Comparison of ENCODE assay signal across 1 cellular context in the genomic region with DNA sequence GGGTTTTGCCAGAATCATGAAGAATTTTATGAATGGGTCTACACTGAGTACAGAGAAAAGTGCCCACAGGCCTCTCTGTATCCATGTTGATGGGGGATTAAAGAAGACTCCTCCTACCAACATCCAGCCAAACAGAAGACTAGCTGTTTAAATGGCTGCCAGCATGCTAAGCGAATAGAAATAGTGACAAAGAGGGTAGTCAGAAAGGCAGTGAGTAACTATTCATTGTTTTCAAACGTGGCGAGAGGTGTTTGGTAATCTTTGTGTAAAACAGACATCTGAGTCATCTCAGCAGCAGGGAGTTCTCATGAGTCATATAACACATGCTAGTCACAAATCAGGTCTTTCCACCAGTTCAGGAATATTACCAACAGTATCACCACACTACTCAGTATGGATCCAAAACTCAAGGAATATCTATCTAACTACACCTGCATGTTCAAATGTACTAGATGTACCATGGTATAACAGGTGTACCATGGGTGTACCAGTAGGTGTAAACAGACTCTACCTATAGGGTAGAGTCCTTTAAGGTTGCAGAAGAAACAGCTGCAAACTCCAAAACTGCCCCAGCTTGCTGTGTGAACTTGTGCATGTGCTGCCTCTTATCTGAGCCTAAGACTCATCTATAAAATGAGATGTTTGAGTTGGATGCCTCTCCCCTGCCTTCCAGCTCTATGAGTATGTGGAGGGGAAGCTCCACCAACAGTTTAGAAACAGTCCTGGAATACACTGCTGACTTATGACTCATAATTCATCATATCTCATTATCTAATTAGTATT.
A peak's percentile ranks its signal among the peaks of the same experiment; 100 is the strongest.
TF ChIP-seq lines count a peak whose summit lies in the region.

No MANE protein-coding gene starts in this region.

TF ChIP-seq in K562, 482 proteins besides CTCF, POLR2A, EP300 and RAD21 (continued from another document and continues in another):
- TF ChIP-seq, protein P1, sequence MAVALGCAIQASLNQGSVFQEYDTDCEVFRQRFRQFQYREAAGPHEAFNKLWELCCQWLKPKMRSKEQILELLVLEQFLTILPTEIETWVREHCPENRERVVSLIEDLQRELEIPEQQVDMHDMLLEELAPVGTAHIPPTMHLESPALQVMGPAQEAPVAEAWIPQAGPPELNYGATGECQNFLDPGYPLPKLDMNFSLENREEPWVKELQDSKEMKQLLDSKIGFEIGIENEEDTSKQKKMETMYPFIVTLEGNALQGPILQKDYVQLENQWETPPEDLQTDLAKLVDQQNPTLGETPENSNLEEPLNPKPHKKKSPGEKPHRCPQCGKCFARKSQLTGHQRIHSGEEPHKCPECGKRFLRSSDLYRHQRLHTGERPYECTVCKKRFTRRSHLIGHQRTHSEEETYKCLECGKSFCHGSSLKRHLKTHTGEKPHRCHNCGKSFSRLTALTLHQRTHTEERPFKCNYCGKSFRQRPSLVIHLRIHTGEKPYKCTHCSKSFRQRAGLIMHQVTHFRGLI (CRISPR knock-in tag; IDR thresholded peaks at IDR 0.05), result no peak
- TF ChIP-seq FOSL1 (tag; conservative IDR thresholded peaks at IDR 0.05) (peak; percentile 100), FIP1L1 (IDR thresholded peaks at IDR 0.05; ENCODE audit: low read depth, low read length, poor library complexity, severe bottlenecking) (no peak), RHOXF2B (CRISPR knock-in tag; conservative IDR thresholded peaks at IDR 0.05) (no peak), SP1 (CRISPR knock-in tag; IDR thresholded peaks at IDR 0.05) (no peak; the same call in 1 of the 2 replicates), CBFA2T3 (IDR thresholded peaks at IDR 0.05) (peak; percentile 63), ZBTB1 (CRISPR knock-in tag; IDR thresholded peaks at IDR 0.05; ENCODE audit: borderline replicate concordance, low read depth) (no peak), TCF3 (CRISPR knock-in tag; IDR thresholded peaks at IDR 0.05) (peak; percentile 47; the same call in 1 of the 2 replicates), MIER1 (IDR thresholded peaks at IDR 0.05; ENCODE audit: low read depth) (no peak), NFXL1 (CRISPR knock-in tag; IDR thresholded peaks at IDR 0.05) (0 out of 2 replicates have a peak, but pooled peaks have one; percentile 41), CBFB (CRISPR knock-in tag; IDR thresholded peaks at IDR 0.05) (no peak), ZSCAN32 (CRISPR knock-in tag; IDR thresholded peaks at IDR 0.05) (0 out of 2 replicates have a peak, but pooled peaks have one; percentile 63), ZNF41 (CRISPR knock-in tag; conservative IDR thresholded peaks at IDR 0.05) (0 out of 2 replicates have a peak, but pooled peaks have one; percentile 9), TARDBP (IDR thresholded peaks at IDR 0.05) (no peak), GATAD2B (IDR thresholded peaks at IDR 0.05; ENCODE audit: borderline replicate concordance) (no peak), ZNF212 (CRISPR knock-in tag; IDR thresholded peaks at IDR 0.05) (0 out of 2 replicates have a peak, but pooled peaks have one; percentile 50), HDAC1 (IDR thresholded peaks at IDR 0.05) (no peak), ZC3H4 (CRISPR knock-in tag; IDR thresholded peaks at IDR 0.05; ENCODE audit: borderline replicate concordance) (no peak), MBD2 (IDR thresholded peaks at IDR 0.05; ENCODE audit: borderline replicate concordance, low read depth) (no peak), ZBTB17 (CRISPR knock-in tag; IDR thresholded peaks at IDR 0.05) (peak; percentile 77; the same call in 1 of the 2 replicates), ZNF639 (CRISPR knock-in tag; conservative IDR thresholded peaks at IDR 0.05 in 1 of 2, IDR thresholded peaks at IDR 0.05 in 1 of 2) (peak in 1 of 2 experiments; percentile 94; a peak in 2 of 4 replicates), MTA3 (IDR thresholded peaks at IDR 0.05; ENCODE audit: borderline replicate concordance) (no peak), PHB2 (IDR thresholded peaks at IDR 0.05; ENCODE audit: low read depth) (no peak), PREB (CRISPR knock-in tag; IDR thresholded peaks at IDR 0.05) (no peak), NFIC (IDR thresholded peaks at IDR 0.05) (no peak), CREM (IDR thresholded peaks at IDR 0.05; ENCODE audit: low read depth) (peak; percentile 40; the same call in 1 of the 2 replicates), NFATC3 (IDR thresholded peaks at IDR 0.05) (no peak), CBFA2T2 (conservative IDR thresholded peaks at IDR 0.05) (peak; percentile 51), RBBP5 (IDR thresholded peaks at IDR 0.05; ENCODE audit: borderline replicate concordance, insufficient read depth, low read length, poor library complexity, severe bottlenecking) (no peak), ZC3H8 (IDR thresholded peaks at IDR 0.05) (no peak), XRCC3 (IDR thresholded peaks at IDR 0.05) (no peak), EHMT2 (IDR thresholded peaks at IDR 0.05) (no peak), NFIX (CRISPR knock-in tag; IDR thresholded peaks at IDR 0.05; ENCODE audit: low read depth) (no peak), NELFE (IDR thresholded peaks at IDR 0.05; ENCODE audit: insufficient read depth, insufficient read length) (no peak), HINFP (tag; conservative IDR thresholded peaks at IDR 0.05; ENCODE audit: low read depth) (peak; percentile 78), ZNF316 (IDR thresholded peaks at IDR 0.05) (peak; percentile 25; the same call in 1 of the 2 replicates), MED1 (CRISPR knock-in tag; IDR thresholded peaks at IDR 0.05; ENCODE audit: borderline replicate concordance) (no peak), ZFP30 (CRISPR knock-in tag; IDR thresholded peaks at IDR 0.05; ENCODE audit: borderline replicate concordance) (no peak), DDX20 (tag; IDR thresholded peaks at IDR 0.05; ENCODE audit: low read depth) (peak; percentile 82), GABPB1 (CRISPR knock-in tag; IDR thresholded peaks at IDR 0.05) (no peak), ATF1 (CRISPR knock-in tag; IDR thresholded peaks at IDR 0.05) (no peak), ATF1 (tag; IDR thresholded peaks at IDR 0.05) (peak; percentile 51), PYGO2 (tag; IDR thresholded peaks at IDR 0.05) (peak; percentile 85), ZBTB11 (CRISPR knock-in tag; IDR thresholded peaks at IDR 0.05) (peak in 1 of 3 experiments; percentile 66; a peak in 2 of 6 replicates)
- TF ChIP-seq, protein P2, sequence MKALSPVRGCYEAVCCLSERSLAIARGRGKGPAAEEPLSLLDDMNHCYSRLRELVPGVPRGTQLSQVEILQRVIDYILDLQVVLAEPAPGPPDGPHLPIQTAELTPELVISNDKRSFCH (CRISPR knock-in tag; IDR thresholded peaks at IDR 0.05), result no peak
- TF ChIP-seq, protein P2 (tag; IDR thresholded peaks at IDR 0.05), result peak; percentile 53; the same call in 1 of the 2 replicates
- TF ChIP-seq, protein P3, sequence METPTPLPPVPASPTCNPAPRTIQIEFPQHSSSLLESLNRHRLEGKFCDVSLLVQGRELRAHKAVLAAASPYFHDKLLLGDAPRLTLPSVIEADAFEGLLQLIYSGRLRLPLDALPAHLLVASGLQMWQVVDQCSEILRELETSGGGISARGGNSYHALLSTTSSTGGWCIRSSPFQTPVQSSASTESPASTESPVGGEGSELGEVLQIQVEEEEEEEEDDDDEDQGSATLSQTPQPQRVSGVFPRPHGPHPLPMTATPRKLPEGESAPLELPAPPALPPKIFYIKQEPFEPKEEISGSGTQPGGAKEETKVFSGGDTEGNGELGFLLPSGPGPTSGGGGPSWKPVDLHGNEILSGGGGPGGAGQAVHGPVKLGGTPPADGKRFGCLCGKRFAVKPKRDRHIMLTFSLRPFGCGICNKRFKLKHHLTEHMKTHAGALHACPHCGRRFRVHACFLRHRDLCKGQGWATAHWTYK (CRISPR knock-in tag; IDR thresholded peaks at IDR 0.05), result peak; percentile 83
- TF ChIP-seq, protein P4, sequence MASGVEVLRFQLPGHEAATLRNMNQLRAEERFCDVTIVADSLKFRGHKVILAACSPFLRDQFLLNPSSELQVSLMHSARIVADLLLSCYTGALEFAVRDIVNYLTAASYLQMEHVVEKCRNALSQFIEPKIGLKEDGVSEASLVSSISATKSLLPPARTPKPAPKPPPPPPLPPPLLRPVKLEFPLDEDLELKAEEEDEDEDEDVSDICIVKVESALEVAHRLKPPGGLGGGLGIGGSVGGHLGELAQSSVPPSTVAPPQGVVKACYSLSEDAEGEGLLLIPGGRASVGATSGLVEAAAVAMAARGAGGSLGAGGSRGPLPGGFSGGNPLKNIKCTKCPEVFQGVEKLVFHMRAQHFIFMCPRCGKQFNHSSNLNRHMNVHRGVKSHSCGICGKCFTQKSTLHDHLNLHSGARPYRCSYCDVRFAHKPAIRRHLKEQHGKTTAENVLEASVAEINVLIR (CRISPR knock-in tag; IDR thresholded peaks at IDR 0.05), result peak; percentile 79
- TF ChIP-seq, protein P5, sequence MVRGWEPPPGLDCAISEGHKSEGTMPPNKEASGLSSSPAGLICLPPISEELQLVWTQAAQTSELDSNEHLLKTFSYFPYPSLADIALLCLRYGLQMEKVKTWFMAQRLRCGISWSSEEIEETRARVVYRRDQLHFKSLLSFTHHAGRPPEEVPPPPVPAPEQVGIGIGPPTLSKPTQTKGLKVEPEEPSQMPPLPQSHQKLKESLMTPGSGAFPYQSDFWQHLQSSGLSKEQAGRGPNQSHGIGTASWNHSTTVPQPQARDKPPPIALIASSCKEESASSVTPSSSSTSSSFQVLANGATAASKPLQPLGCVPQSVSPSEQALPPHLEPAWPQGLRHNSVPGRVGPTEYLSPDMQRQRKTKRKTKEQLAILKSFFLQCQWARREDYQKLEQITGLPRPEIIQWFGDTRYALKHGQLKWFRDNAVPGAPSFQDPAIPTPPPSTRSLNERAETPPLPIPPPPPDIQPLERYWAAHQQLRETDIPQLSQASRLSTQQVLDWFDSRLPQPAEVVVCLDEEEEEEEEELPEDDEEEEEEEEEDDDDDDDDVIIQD (CRISPR knock-in tag; IDR thresholded peaks at IDR 0.05), result no peak
- TF ChIP-seq, protein P6, sequence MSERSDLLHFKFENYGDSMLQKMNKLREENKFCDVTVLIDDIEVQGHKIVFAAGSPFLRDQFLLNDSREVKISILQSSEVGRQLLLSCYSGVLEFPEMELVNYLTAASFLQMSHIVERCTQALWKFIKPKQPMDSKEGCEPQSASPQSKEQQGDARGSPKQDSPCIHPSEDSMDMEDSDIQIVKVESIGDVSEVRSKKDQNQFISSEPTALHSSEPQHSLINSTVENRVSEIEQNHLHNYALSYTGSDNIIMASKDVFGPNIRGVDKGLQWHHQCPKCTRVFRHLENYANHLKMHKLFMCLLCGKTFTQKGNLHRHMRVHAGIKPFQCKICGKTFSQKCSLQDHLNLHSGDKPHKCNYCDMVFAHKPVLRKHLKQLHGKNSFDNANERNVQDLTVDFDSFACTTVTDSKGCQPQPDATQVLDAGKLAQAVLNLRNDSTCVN (CRISPR knock-in tag; IDR thresholded peaks at IDR 0.05), result no peak
- TF ChIP-seq, protein P7, sequence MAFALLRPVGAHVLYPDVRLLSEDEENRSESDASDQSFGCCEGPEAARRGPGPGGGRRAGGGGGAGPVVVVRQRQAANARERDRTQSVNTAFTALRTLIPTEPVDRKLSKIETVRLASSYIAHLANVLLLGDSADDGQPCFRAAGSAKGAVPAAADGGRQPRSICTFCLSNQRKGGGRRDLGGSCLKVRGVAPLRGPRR (CRISPR knock-in tag; IDR thresholded peaks at IDR 0.05), result no peak
